Comparison of ENCODE assay signal across 20 cellular contexts in the genomic region with DNA sequence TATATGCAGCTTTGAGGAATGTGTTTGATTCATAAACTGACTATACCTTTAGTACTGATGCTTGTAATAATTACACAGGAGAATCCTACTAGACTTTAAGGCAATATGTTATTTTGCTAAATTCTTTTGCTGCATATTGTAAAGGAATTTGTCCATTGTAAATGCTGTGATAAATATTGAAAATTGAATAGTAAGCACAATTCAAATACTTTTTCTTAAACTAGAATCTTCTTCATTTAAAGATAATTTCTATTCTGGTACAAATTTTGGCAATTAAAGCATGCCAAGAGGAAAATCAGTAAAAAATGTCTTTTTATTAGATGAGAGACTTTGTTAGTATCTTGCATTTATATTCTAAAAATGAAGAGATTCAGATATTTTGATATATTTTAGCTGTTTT. TPM values are rescaled to one million over a fixed set of nuclear protein-coding genes. Genes with fewer than 3 reads are reported as not detected.
DNase-seq lines count a peak whose midpoint lies in the region; ATAC-seq, FAIRE-seq and TF ChIP-seq lines count a peak whose summit lies in the region.
"Had no signal": no experiment of that assay in that cellular context is flagged by ENCODE, and none has a peak within 500 bp of the region (broad histone marks: within the 10 kb centered on the region; RNA-seq: fewer than 3 reads in every experiment).

No MANE protein-coding gene starts in this region.

- CTCF ChIA-PET in HepG2 (lab: Yijun Ruan, JAX; ENCODE audit: low intra/inter-chr PET ratio, low total read pairs) = no interaction called here
- CTCF ChIA-PET in K562 (lab: Yijun Ruan, JAX; ENCODE audit: low intra/inter-chr PET ratio) = no interaction called here

- no peak for TF ChIP-seq RAD21 in HepG2 (CRISPR knock-in tag; IDR thresholded peaks at IDR 0.05)
- no peak for TF ChIP-seq RAD21 in K562 (CRISPR knock-in tag; conservative IDR thresholded peaks at IDR 0.05 in 1 of 2, IDR thresholded peaks at IDR 0.05 in 1 of 2)

- no peaks in the 10 kb centered on the region for H3K9me1 ChIP-seq in K562 (ENCODE audit: control insufficient read depth, insufficient read depth, low read length)

- BruUV-seq in HepG2 (replicated peaks; lab: Mats Ljungman, UMichigan) (no TSS peak), K562 (replicated peaks; lab: Mats Ljungman, UMichigan) (no TSS peak)

- H3K4me3 ChIP-seq in HepG2 (replicated peaks in 1 of 3; ENCODE audit: insufficient read depth in 1 of 3, low read depth in 2 of 3, low read length in 3 of 3) (no peak overlapping the region), right lobe of liver (no peak overlapping the region), K562 (no peak overlapping the region), gastroesophageal sphincter (no peak overlapping the region), upper lobe of right lung (no peak overlapping the region)
- H3K4me3 ChIP-seq: BLaER1, GM23338 had no signal

- H3K4me1 ChIP-seq in HepG2 (ENCODE audit: insufficient read depth, low read length) = no peaks in the 10 kb centered on the region
- H3K4me1 ChIP-seq in right lobe of liver = no peaks in the 10 kb centered on the region
- peaks cover 5 to 12% of the 10 kb centered on the region in 2 experiments; a peak in 3 of 5 replicates for H3K4me1 ChIP-seq in K562 (replicated peaks in 1 of 2; ENCODE audit: control insufficient read depth in 2 of 2, insufficient read depth in 2 of 2, low read length in 2 of 2)
- H3K4me1 ChIP-seq in gastroesophageal sphincter = peaks cover 3 to 59% (median 29%) of the 10 kb centered on the region in 3 donors
- no peaks in the 10 kb centered on the region for H3K4me1 ChIP-seq in upper lobe of right lung
- H3K4me1 ChIP-seq: BLaER1, Caco-2 had no signal

- no peak for TF ChIP-seq POLR2A in HepG2 (IDR thresholded peaks at IDR 0.05; ENCODE audit: insufficient read depth in 1 of 2, low read depth in 2 of 2, low read length in 2 of 2)
- no peak for TF ChIP-seq POLR2A in right lobe of liver (IDR thresholded peaks at IDR 0.05)
- TF ChIP-seq POLR2A in K562 (conservative IDR thresholded peaks at IDR 0.05) = no peak
- TF ChIP-seq POLR2A in gastroesophageal sphincter (IDR thresholded peaks at IDR 0.05) = no peak

- TF ChIP-seq EP300 in HepG2 (IDR thresholded peaks at IDR 0.05; ENCODE audit: low read depth in 2 of 2, low read length in 2 of 2) = no peak
- TF ChIP-seq EP300 in HepG2 (CRISPR knock-in tag; IDR thresholded peaks at IDR 0.05; ENCODE audit: borderline replicate concordance) = no peak
- no peak for TF ChIP-seq EP300 in K562 (IDR thresholded peaks at IDR 0.05; ENCODE audit: low read length)
- TF ChIP-seq EP300 in gastroesophageal sphincter (IDR thresholded peaks at IDR 0.05) = no peak

- H2AFZ ChIP-seq in HepG2 (ENCODE audit: low read length) = no peak overlapping the region
- H2AFZ ChIP-seq in K562 (ENCODE audit: low read depth, low read length) = no peak overlapping the region
- H2AFZ ChIP-seq: GM23338 had no signal

- in situ Hi-C loops in HepG2 (cut with HindIII; ENCODE audit: extremely low pct_ligation_motif_present, low pct_unique_long_range_greater_than_20kb) = no loop called here
- in situ Hi-C loops in K562 (cut with MboI) = no loop called here

- H3K9ac ChIP-seq in HepG2 (ENCODE audit: insufficient read depth, low read depth, low read length) = no peak overlapping the region
- H3K9ac ChIP-seq in K562 (ENCODE audit: insufficient read depth in 1 of 2, low read depth in 2 of 2, low read length in 2 of 2) = no peak overlapping the region
- H3K9ac ChIP-seq: BLaER1 had no signal

- no peak for DNase-seq in HepG2 (ENCODE audit: low spot score)
- no peak for DNase-seq in right lobe of liver
- DNase-seq in K562 (ENCODE audit: extremely low read depth in 1 of 4, low spot score in 3 of 4) = no peak
- DNase-seq in upper lobe of right lung = no peak
- DNase-seq in posterior cingulate gyrus = no peak
- DNase-seq: 8988T; Caco-2; CD4-positive, CD25-positive, alpha-beta regulatory T cell; CD8-positive, alpha-beta T cell; DMS153; DND-41; H9; HFFc6 had no signal

- intact Hi-C loops in HepG2 (cut with micrococcal nuclease; ENCODE audit: unreplicated experiment) (no loop called here), right lobe of liver (cut with DNase I) (no loop called here), K562 (cut with micrococcal nuclease) (no loop called here), upper lobe of right lung (cut with DNase I) (no loop called here), posterior cingulate gyrus (cut with DNase I) (no loop called here)

- H3K27ac ChIP-seq in HepG2 (ENCODE audit: extremely low read length, insufficient read depth, low read length) (no peak overlapping the region), right lobe of liver (no peak overlapping the region), K562 (ENCODE audit: extremely low read depth, low read depth, low read length) (no peak overlapping the region), gastroesophageal sphincter (peak overlapping the region in 3 of 4 donors; percentile 84 to 86 (median 86)), upper lobe of right lung (no peak overlapping the region)
- H3K27ac ChIP-seq: BLaER1, C4-2B had no signal

- H3K4me2 ChIP-seq in HepG2 (ENCODE audit: low read depth, low read length) = no peak overlapping the region
- H3K4me2 ChIP-seq in K562 (ENCODE audit: insufficient read depth, low read length) = no peak overlapping the region
- H3K4me2 ChIP-seq: BLaER1, GM23338 had no signal

- H3K27me3 ChIP-seq in HepG2 (ENCODE audit: control insufficient read depth in 1 of 2, insufficient read depth in 2 of 2, low read length in 2 of 2) (no peaks in the 10 kb centered on the region; a peak in 1 of 5 replicates), right lobe of liver (no peaks in the 10 kb centered on the region), K562 (ENCODE audit: control insufficient read depth in 2 of 2, insufficient read depth in 2 of 2, low read length in 2 of 2) (no peaks in the 10 kb centered on the region), gastroesophageal sphincter (no peaks in the 10 kb centered on the region), upper lobe of right lung (no peaks in the 10 kb centered on the region)
- H3K27me3 ChIP-seq: BLaER1 had no signal

- FAIRE-seq in HepG2 (lab: Jason Lieb, UNC) (no peak), K562 (lab: Jason Lieb, UNC) (no peak)
- FAIRE-seq: GM12892 had no signal

- H3K36me3 ChIP-seq in HepG2 (replicated peaks in 1 of 2; ENCODE audit: control insufficient read depth in 1 of 2, insufficient read depth in 2 of 2, low read length in 2 of 2) (0 out of 5 replicates have a peak, but pooled peaks cover 0 to 2% of the 10 kb centered on the region in 2 experiments), right lobe of liver (no peaks in the 10 kb centered on the region), K562 (ENCODE audit: control insufficient read depth, insufficient read depth, low read length) (peaks cover 8% of the 10 kb centered on the region), gastroesophageal sphincter (peaks cover 0 to 14% of the 10 kb centered on the region in 2 donors), upper lobe of right lung (no peaks in the 10 kb centered on the region)
- H3K36me3 ChIP-seq: BLaER1 had no signal

- 0 out of 2 replicates have a peak, but pooled peaks cover 2% of the 10 kb centered on the region for H4K20me1 ChIP-seq in HepG2 (ENCODE audit: insufficient read depth, low read length)
- H4K20me1 ChIP-seq in K562 (replicated peaks; ENCODE audit: control insufficient read depth, insufficient read depth, low read length) = no peaks in the 10 kb centered on the region

- ATAC-seq in HepG2 (no peak), right lobe of liver (no peak), K562 (no peak), gastroesophageal sphincter (no peak), upper lobe of right lung (no peak), esophagus mucosa (no peak)
- ATAC-seq: CD8-positive, alpha-beta T cell; GM23338; HCT116 had no signal

- H3K79me2 ChIP-seq in HepG2 (ENCODE audit: insufficient read depth, low read length) (no peaks in the 10 kb centered on the region), K562 (ENCODE audit: control insufficient read depth, insufficient read depth, low read length) (peaks cover 12% of the 10 kb centered on the region; the same call in 2 of the 3 replicates)

- TF ChIP-seq CTCF in HepG2 (CRISPR knock-in tag; IDR thresholded peaks at IDR 0.05) (no peak), right lobe of liver (IDR thresholded peaks at IDR 0.05) (no peak), K562 (IDR thresholded peaks at IDR 0.05 in 2 of 3, conservative IDR thresholded peaks at IDR 0.05 in 1 of 3; ENCODE audit: insufficient read depth in 2 of 3, low read depth in 1 of 3, low read length in 3 of 3) (no peak), gastroesophageal sphincter (IDR thresholded peaks at IDR 0.05) (no peak), upper lobe of right lung (IDR thresholded peaks at IDR 0.05) (no peak)

- POLR2A ChIA-PET in HepG2 (lab: Yijun Ruan, JAX) (no interaction called here), K562 (lab: Yijun Ruan, JAX) (interaction anchor here (0.9 kb wide), 1 partner anchor 9 kb away, joined by 3 read pairs; no protein-coding TSS in a partner anchor)

- H3K9me3 ChIP-seq in HepG2 (ENCODE audit: low read length) (peaks cover 4% of the 10 kb centered on the region; the same call in 1 of the 2 replicates), right lobe of liver (no peaks in the 10 kb centered on the region), K562 (replicated peaks; ENCODE audit: control insufficient read depth, insufficient read depth, low read depth, low read length) (no peaks in the 10 kb centered on the region; the same call in 1 of the 2 replicates), gastroesophageal sphincter (no peaks in the 10 kb centered on the region), upper lobe of right lung (no peaks in the 10 kb centered on the region)
- H3K9me3 ChIP-seq: Caco-2 had no signal

RNA-seq across cellular contexts. Expression of gene SMNDC1, which starts 45.4 kb away (rescaled TPM):
- total RNA-seq in HepG2 (2016; rRNA removed; fragmentation: Illumina TruSeq; extraction: Trizol) (8.9 and 15.3 TPM in 2 replicates), right lobe of liver (10 to 100 TPM in 2 of 6 experiments, 1 to 10 TPM in 4; 5.1 to 13.3 (median 9.1) TPM), K562 (2014; rRNA removed) (3.6 and 6.8 TPM in 2 replicates), K562 (2014; rRNA removed; fragmentation: Illumina TruSeq; extraction: Trizol) (12.3 and 13.9 TPM in 2 replicates), K562 (2015; rRNA removed; fragmentation: Illumina TruSeq; extraction: Trizol) (11.7 and 11.9 TPM in 2 replicates), K562 (2021) (28.1 and 35.8 TPM in 2 replicates), gastroesophageal sphincter (10 to 100 TPM; 12.0 to 20.4 (median 17.4) TPM), upper lobe of right lung (35.8 TPM), esophagus mucosa (19.2 TPM)
- total RNA-seq in HepG2 (2016; cell fraction: cytosol; rRNA removed; fragmentation: Illumina TruSeq; extraction: Trizol; ENCODE audit: low read depth) = 1.5 and 2.5 TPM in 2 replicates
- total RNA-seq in HepG2 (2016; cell fraction: insoluble cytoplasmic fraction; rRNA removed; fragmentation: Illumina TruSeq; extraction: Trizol) = 9.3 and 15.3 TPM in 2 replicates
- total RNA-seq in HepG2 (2016; cell fraction: membrane; rRNA removed; fragmentation: Illumina TruSeq; extraction: Trizol) = 4.9 and 5.5 TPM in 2 replicates
- total RNA-seq in HepG2 (2016; cell fraction: nucleus; rRNA removed; fragmentation: Illumina TruSeq; extraction: Trizol) = 20.1 and 21.4 TPM in 2 replicates
- polyA plus RNA-seq in HepG2 (2011; rRNA removed) (6.9 and 7.8 TPM in 2 replicates), K562 (2011; rRNA removed) (10.9 and 15.7 TPM in 2 replicates), K562 (2014; fragmentation: Illumina TruSeq; extraction: Trizol) (24.1 and 30.1 TPM in 2 replicates), K562 (2014; fragmentation: Nextera tagmentation; extraction: Ambion mirVana) (1 to 10 TPM; 9.2 to 9.9 TPM), K562 (2014; rRNA removed) (17.4 and 19.5 TPM in 2 replicates)
- 3.7 and 6.5 TPM in 2 replicates for polyA plus RNA-seq in HepG2 (2011; cell fraction: cytosol; rRNA removed)
- polyA plus RNA-seq in HepG2 (2011; cell fraction: nucleus; rRNA removed) = 5.7 and 5.8 TPM in 2 replicates
- 17.7 and 22.3 TPM in 2 replicates for polyA plus RNA-seq in HepG2 (2012)
- polyA plus RNA-seq in HepG2 (2016; cell fraction: cytosol; fragmentation: Illumina TruSeq; extraction: Trizol; ENCODE audit: low read depth) = 2.4 and 2.6 TPM in 2 replicates
- polyA plus RNA-seq in HepG2 (2016; cell fraction: insoluble cytoplasmic fraction; fragmentation: Illumina TruSeq; extraction: Trizol; ENCODE audit: low read depth) = 31.2 and 41.1 TPM in 2 replicates
- polyA plus RNA-seq in HepG2 (2016; cell fraction: membrane; fragmentation: Illumina TruSeq; extraction: Trizol; ENCODE audit: low read depth) = 5.8 and 6.7 TPM in 2 replicates
- polyA plus RNA-seq in HepG2 (2016; cell fraction: nucleus; fragmentation: Illumina TruSeq; extraction: Trizol; ENCODE audit: insufficient read depth, low read depth) = 37.3 and 41.9 TPM in 2 replicates
- 1.5 and 2.2 TPM in 2 replicates for polyA minus RNA-seq in HepG2 (2011; rRNA and poly(A)+ RNA removed; ENCODE audit: low replicate concordance)
- 8.6 and 10.4 TPM in 2 replicates for polyA minus RNA-seq in HepG2 (2011; cell fraction: cytosol; rRNA and poly(A)+ RNA removed)
- polyA minus RNA-seq in HepG2 (2011; cell fraction: nucleus; rRNA and poly(A)+ RNA removed) = 30.1 and 30.3 TPM in 2 replicates
- 9.7 and 38.1 TPM in 2 replicates for total RNA-seq in K562 (2011; cell fraction: chromatin; rRNA removed; ENCODE audit: low replicate concordance)
- 5.0 and 6.8 TPM in 2 replicates for total RNA-seq in K562 (2011; cell fraction: nucleolus; rRNA removed)
- 15.5 and 22.4 TPM in 2 replicates for total RNA-seq in K562 (2011; cell fraction: nucleoplasm; rRNA removed)
- 2.4 and 4.8 TPM in 2 replicates for polyA plus RNA-seq in K562 (2011; cell fraction: cytosol; rRNA removed)
- 5.4 and 8.3 TPM in 2 replicates for polyA plus RNA-seq in K562 (2011; cell fraction: nucleus; rRNA removed)
- 15.3 and 17.9 TPM in 2 replicates for polyA plus RNA-seq in K562 (2012)
- polyA minus RNA-seq in K562 (2011; rRNA and poly(A)+ RNA removed) = 11.9 and 19.0 TPM in 2 replicates
- 10.0 and 14.2 TPM in 2 replicates for polyA minus RNA-seq in K562 (2011; cell fraction: cytosol; rRNA and poly(A)+ RNA removed)
- polyA minus RNA-seq in K562 (2011; cell fraction: nucleus; rRNA and poly(A)+ RNA removed) = 13.2 and 30.7 TPM in 2 replicates

RNA-seq across cellular contexts. Expression of gene MXI1, which starts 51.9 kb away (rescaled TPM):
- total RNA-seq in HepG2 (2016; rRNA removed; fragmentation: Illumina TruSeq; extraction: Trizol) (6.6 and 10.1 TPM in 2 replicates), right lobe of liver (10 to 100 TPM; 17.1 to 32.6 (median 26.5) TPM), K562 (2014; rRNA removed) (14.3 and 18.2 TPM in 2 replicates), K562 (2014; rRNA removed; fragmentation: Illumina TruSeq; extraction: Trizol) (14.8 and 21.2 TPM in 2 replicates), K562 (2015; rRNA removed; fragmentation: Illumina TruSeq; extraction: Trizol) (8.0 and 9.1 TPM in 2 replicates), K562 (2021) (16.4 and 17.8 TPM in 2 replicates), gastroesophageal sphincter (100 to 1,000 TPM; 103 to 279 (median 218) TPM), upper lobe of right lung (34.7 TPM), esophagus mucosa (35.8 TPM)
- 4.5 and 5.3 TPM in 2 replicates for total RNA-seq in HepG2 (2016; cell fraction: cytosol; rRNA removed; fragmentation: Illumina TruSeq; extraction: Trizol; ENCODE audit: low read depth)
- total RNA-seq in HepG2 (2016; cell fraction: insoluble cytoplasmic fraction; rRNA removed; fragmentation: Illumina TruSeq; extraction: Trizol) = 6.8 TPM in 2 replicates
- total RNA-seq in HepG2 (2016; cell fraction: membrane; rRNA removed; fragmentation: Illumina TruSeq; extraction: Trizol) = 12.9 and 14.7 TPM in 2 replicates
- 5.4 and 5.6 TPM in 2 replicates for total RNA-seq in HepG2 (2016; cell fraction: nucleus; rRNA removed; fragmentation: Illumina TruSeq; extraction: Trizol)
- polyA plus RNA-seq in HepG2 (2011; rRNA removed) (22.0 and 22.2 TPM in 2 replicates), K562 (2011; rRNA removed) (23.7 and 24.4 TPM in 2 replicates), K562 (2014; fragmentation: Illumina TruSeq; extraction: Trizol) (13.7 and 17.6 TPM in 2 replicates), K562 (2014; fragmentation: Nextera tagmentation; extraction: Ambion mirVana) (10 to 100 TPM; 11.4 to 15.8 TPM), K562 (2014; rRNA removed) (12.9 and 13.4 TPM in 2 replicates)
- polyA plus RNA-seq in HepG2 (2011; cell fraction: cytosol; rRNA removed) = 13.1 and 16.9 TPM in 2 replicates
- 9.3 and 11.4 TPM in 2 replicates for polyA plus RNA-seq in HepG2 (2011; cell fraction: nucleus; rRNA removed)
- 39.3 and 44.8 TPM in 2 replicates for polyA plus RNA-seq in HepG2 (2012)
- polyA plus RNA-seq in HepG2 (2016; cell fraction: cytosol; fragmentation: Illumina TruSeq; extraction: Trizol; ENCODE audit: low read depth) = 6.1 and 7.9 TPM in 2 replicates
- 7.9 and 8.0 TPM in 2 replicates for polyA plus RNA-seq in HepG2 (2016; cell fraction: insoluble cytoplasmic fraction; fragmentation: Illumina TruSeq; extraction: Trizol; ENCODE audit: low read depth)
- 12.7 and 14.2 TPM in 2 replicates for polyA plus RNA-seq in HepG2 (2016; cell fraction: membrane; fragmentation: Illumina TruSeq; extraction: Trizol; ENCODE audit: low read depth)
- polyA plus RNA-seq in HepG2 (2016; cell fraction: nucleus; fragmentation: Illumina TruSeq; extraction: Trizol; ENCODE audit: insufficient read depth, low read depth) = 16.1 and 16.4 TPM in 2 replicates
- polyA minus RNA-seq in HepG2 (2011; rRNA and poly(A)+ RNA removed; ENCODE audit: low replicate concordance) = 12.4 and 19.6 TPM in 2 replicates
- 23.8 and 27.6 TPM in 2 replicates for polyA minus RNA-seq in HepG2 (2011; cell fraction: cytosol; rRNA and poly(A)+ RNA removed)
- polyA minus RNA-seq in HepG2 (2011; cell fraction: nucleus; rRNA and poly(A)+ RNA removed) = 25.0 and 35.5 TPM in 2 replicates
- total RNA-seq in K562 (2011; cell fraction: chromatin; rRNA removed; ENCODE audit: low replicate concordance) = 6.0 and 16.1 TPM in 2 replicates
- total RNA-seq in K562 (2011; cell fraction: nucleolus; rRNA removed) = 4.0 and 5.7 TPM in 2 replicates
- total RNA-seq in K562 (2011; cell fraction: nucleoplasm; rRNA removed) = 9.7 and 17.9 TPM in 2 replicates
- polyA plus RNA-seq in K562 (2011; cell fraction: cytosol; rRNA removed) = 10.5 and 13.2 TPM in 2 replicates
- 18.3 and 28.9 TPM in 2 replicates for polyA plus RNA-seq in K562 (2011; cell fraction: nucleus; rRNA removed)
- 12.3 and 13.1 TPM in 2 replicates for polyA plus RNA-seq in K562 (2012)
- 27.0 and 27.3 TPM in 2 replicates for polyA minus RNA-seq in K562 (2011; rRNA and poly(A)+ RNA removed)
- 17.8 and 21.1 TPM in 2 replicates for polyA minus RNA-seq in K562 (2011; cell fraction: cytosol; rRNA and poly(A)+ RNA removed)
- 5.9 and 12.3 TPM in 2 replicates for polyA minus RNA-seq in K562 (2011; cell fraction: nucleus; rRNA and poly(A)+ RNA removed)

Comparison
In these comparisons a context has a peak if more than half of its experiments do, and no peak if none do; other contexts are left out.
1. H3K27ac ChIP-seq: peak in gastroesophageal sphincter (3 of 4); none in HepG2 (single experiment), right lobe of liver (0 of 3), K562 (single experiment) and upper lobe of right lung (single experiment).
2. Of the 241 proteins assayed by ChIP-seq in both HepG2 and K562: peak only in HepG2: MAFK; only in K562: none; in both: none; in neither: 240.